14 cellular contexts compared by ENCODE assay signal in genomic region chr10:104257235-104257634, GRCh38. TPM values are rescaled to one million over a fixed set of nuclear protein-coding genes. Genes with fewer than 3 reads are reported as not detected.
A peak's percentile ranks its signal among the peaks of the same experiment; 100 is the strongest.
DNase-seq lines count a peak whose midpoint lies in the region; ATAC-seq and TF ChIP-seq lines count a peak whose summit lies in the region.
"Had no signal": no experiment of that assay in that cellular context is flagged by ENCODE, and none has a peak within 500 bp of the region (broad histone marks: within the 10 kb centered on the region; RNA-seq: fewer than 3 reads in every experiment).

No MANE protein-coding gene starts in this region.

- 0 out of 2 replicates have a peak overlapping the region, but pooled peaks have one; percentile 90 for H3K4me2 ChIP-seq in GM23338

- no peaks in the 10 kb centered on the region for H3K9me3 Mint-ChIP-seq in GM23338
- H3K9me3 Mint-ChIP-seq in naive thymus-derived CD4-positive, alpha-beta T cell, result no peaks in the 10 kb centered on the region
- H3K9me3 Mint-ChIP-seq in glutamatergic neuron (ENCODE audit: unreplicated experiment), result peaks cover 3% of the 10 kb centered on the region
- H3K9me3 Mint-ChIP-seq: activated T-cell treated with anti-CD3 and anti-CD28 coated beads, Interleukin-2, amount 50 U/mL, for 4 hours had no signal

- H4K20me1 ChIP-seq in GM23338 (replicated peaks; ENCODE audit: insufficient read depth), result peaks cover 17% of the 10 kb centered on the region

- H3K9me2 ChIP-seq in GM23338 (ENCODE audit: insufficient read depth), result no peaks in the 10 kb centered on the region

- no peak for ATAC-seq in GM23338
- ATAC-seq in naive thymus-derived CD4-positive, alpha-beta T cell, result no peak
- ATAC-seq: activated T-cell treated with anti-CD3 and anti-CD28 coated beads, Interleukin-2, amount 50 U/mL, for 4 hours; upper lobe of right lung had no signal

- H3K36me3 Mint-ChIP-seq in GM23338 (ENCODE audit: low read depth) (peaks cover 31% of the 10 kb centered on the region), glutamatergic neuron (ENCODE audit: unreplicated experiment) (no peaks in the 10 kb centered on the region)
- H3K36me3 Mint-ChIP-seq in naive thymus-derived CD4-positive, alpha-beta T cell, result peaks cover 8 to 34% (median 24%) of the 10 kb centered on the region in 5 donors

- no peaks in the 10 kb centered on the region for H3K9me3 ChIP-seq in AG04450 (ENCODE audit: control insufficient read depth, insufficient read depth, low read length)
- no peaks in the 10 kb centered on the region for H3K9me3 ChIP-seq in ascending aorta
- H3K9me3 ChIP-seq in naive thymus-derived CD4-positive, alpha-beta T cell (ENCODE audit: control insufficient read depth in 2 of 3, low read length in 3 of 3), result no peaks in the 10 kb centered on the region
- H3K9me3 ChIP-seq: colonic mucosa, upper lobe of right lung had no signal

- DNase-seq in AG04450 (ENCODE audit: low read depth, low spot score) (no peak), GM23338 (ENCODE audit: low spot score) (no peak), ascending aorta (ENCODE audit: low spot score in 2 of 2) (no peak), NCI-H1930 (lab: John Stamatoyannopoulos, UW) (no peak), glutamatergic neuron (no peak), iPS-NIHi11 (ENCODE audit: low spot score) (no peak)
- no peak for DNase-seq in naive thymus-derived CD4-positive, alpha-beta T cell
- DNase-seq in activated CD4-positive, CD25-positive, alpha-beta regulatory T cell treated with anti-CD3 and anti-CD28 coated beads, Interleukin-2, amount 50 U/mL, for 72 hours, result no peak
- DNase-seq: activated T-cell treated with anti-CD3 and anti-CD28 coated beads, Interleukin-2, amount 50 U/mL, for 4 hours; colonic mucosa; NCI-H2107; T1000; upper lobe of right lung had no signal

- CTCF ChIA-PET in AG04450 (lab: Charles Lee), result interaction anchor here (0.6 to 6.4 kb wide), 6 partner anchors 18 to 560 kb away, joined by 3 to 47 read pairs (median 4); no protein-coding TSS in a partner anchor
- CTCF ChIA-PET in naive thymus-derived CD4-positive, alpha-beta T cell (lab: Charles Lee), result interaction anchor here (0.6 kb wide), 1 partner anchor 48 kb away, joined by 3 read pairs; no protein-coding TSS in a partner anchor

- H3K4me3 ChIP-seq in AG04450 (ENCODE audit: low read depth, low read length), result peak overlapping the region; percentile 7; the same call in 1 of the 2 replicates
- H3K4me3 ChIP-seq in GM23338, result no peak overlapping the region
- peak overlapping the region; percentile 86 to 87 for H3K4me3 ChIP-seq in ascending aorta
- no peak overlapping the region for H3K4me3 ChIP-seq in naive thymus-derived CD4-positive, alpha-beta T cell (ENCODE audit: low read length)
- H3K4me3 ChIP-seq: colonic mucosa, lung had no signal

- intact Hi-C loops in ascending aorta (cut with DNase I), result loop anchor here (10.0 kb wide), 1 partner anchor 352 kb away; no protein-coding TSS in a partner anchor
- intact Hi-C loops in naive thymus-derived CD4-positive, alpha-beta T cell (cut with micrococcal nuclease), result loop anchor here in 1 of 2 donors (5.0 kb wide), 1 partner anchor 370 kb away; no protein-coding TSS in a partner anchor

- H3K27ac Mint-ChIP-seq in GM23338 (no peak overlapping the region), glutamatergic neuron (ENCODE audit: unreplicated experiment) (no peak overlapping the region)
- H3K27ac Mint-ChIP-seq in naive thymus-derived CD4-positive, alpha-beta T cell, result peak overlapping the region in 8 of 9 donors; percentile 33 to 96 (median 83)

- H3K4me3 Mint-ChIP-seq in GM23338 (no peak overlapping the region), glutamatergic neuron (ENCODE audit: unreplicated experiment) (no peak overlapping the region)
- H3K4me3 Mint-ChIP-seq in naive thymus-derived CD4-positive, alpha-beta T cell, result peak overlapping the region in 8 of 10 donors; percentile 22 to 100 (median 44)

- H3K4me1 Mint-ChIP-seq in GM23338 (peaks cover 32% of the 10 kb centered on the region), glutamatergic neuron (ENCODE audit: low read depth, unreplicated experiment) (peaks cover 12% of the 10 kb centered on the region)
- peaks cover 51 to 82% (median 73%) of the 10 kb centered on the region in 7 donors for H3K4me1 Mint-ChIP-seq in naive thymus-derived CD4-positive, alpha-beta T cell

- TF ChIP-seq CTCF in AG04450 (IDR thresholded peaks at IDR 0.05; ENCODE audit: low read depth, low read length), result no peak
- TF ChIP-seq CTCF in GM23338 (conservative IDR thresholded peaks at IDR 0.05; ENCODE audit: low read depth in 2 of 2), result no peak
- TF ChIP-seq CTCF in ascending aorta (IDR thresholded peaks at IDR 0.05), result no peak
- TF ChIP-seq CTCF in glutamatergic neuron (IDR thresholded peaks at IDR 0.05; ENCODE audit: partially characterized antibody, unreplicated experiment), result no peak

- H3F3A ChIP-seq in GM23338 (replicated peaks; ENCODE audit: low read depth), result peaks cover 15% of the 10 kb centered on the region; the same call in 1 of the 2 replicates

- H3K4me1 ChIP-seq in GM23338 (ENCODE audit: insufficient read depth), result peaks cover 31% of the 10 kb centered on the region
- H3K4me1 ChIP-seq in ascending aorta, result peaks cover 0 to 24% of the 10 kb centered on the region in 2 donors
- peaks cover 21 to 38% of the 10 kb centered on the region in 2 donors for H3K4me1 ChIP-seq in naive thymus-derived CD4-positive, alpha-beta T cell (ENCODE audit: control insufficient read depth in 2 of 2, insufficient read depth in 2 of 2, low read length in 2 of 2)

- H3K27me3 Mint-ChIP-seq in GM23338 (ENCODE audit: insufficient read depth, low read depth, poor library complexity) (peaks cover 9% of the 10 kb centered on the region), glutamatergic neuron (ENCODE audit: unreplicated experiment) (peaks cover 3% of the 10 kb centered on the region)
- no peaks in the 10 kb centered on the region for H3K27me3 Mint-ChIP-seq in naive thymus-derived CD4-positive, alpha-beta T cell

- H3K27me3 ChIP-seq in AG04450 (ENCODE audit: control insufficient read depth, insufficient read depth, low read length), result no peaks in the 10 kb centered on the region
- H3K27me3 ChIP-seq in GM23338 (ENCODE audit: insufficient read depth), result no peaks in the 10 kb centered on the region
- H3K27me3 ChIP-seq in ascending aorta, result no peaks in the 10 kb centered on the region
- H3K27me3 ChIP-seq in naive thymus-derived CD4-positive, alpha-beta T cell (ENCODE audit: control insufficient read depth in 2 of 2, insufficient read depth in 2 of 2, low read length in 2 of 2), result no peaks in the 10 kb centered on the region
- H3K27me3 ChIP-seq: colonic mucosa, upper lobe of right lung had no signal

- H3K36me3 ChIP-seq in GM23338 (ENCODE audit: insufficient read depth), result peaks cover 19% of the 10 kb centered on the region; the same call in 1 of the 2 replicates
- peaks cover 14 to 39% of the 10 kb centered on the region in 2 donors for H3K36me3 ChIP-seq in ascending aorta
- H3K36me3 ChIP-seq in naive thymus-derived CD4-positive, alpha-beta T cell (ENCODE audit: control insufficient read depth in 2 of 3, insufficient read depth in 3 of 3, low read length in 3 of 3), result peaks cover 0 to 43% (median 23%) of the 10 kb centered on the region in 3 experiments

- H3K27ac ChIP-seq in AG04450 (ENCODE audit: low read depth, low read length) (no peak overlapping the region), GM23338 (ENCODE audit: low read depth) (no peak overlapping the region), ascending aorta (peak overlapping the region in 1 of 2 donors; percentile 97)
- peak overlapping the region; percentile 89 for H3K27ac ChIP-seq in naive thymus-derived CD4-positive, alpha-beta T cell (ENCODE audit: low read depth, low read length)
- H3K27ac ChIP-seq: colonic mucosa had no signal

- H3K79me2 ChIP-seq in GM23338 (replicated peaks; ENCODE audit: insufficient read depth), result peaks cover 57% of the 10 kb centered on the region

- POLR2A ChIA-PET in AG04450 (lab: Yijun Ruan, JAX), result no interaction called here
- POLR2A ChIA-PET in naive thymus-derived CD4-positive, alpha-beta T cell (lab: Charles Lee), result interaction anchor here (0.7 to 7.4 kb wide), 3 partner anchors 11 to 107 kb away, joined by 4 to 68 read pairs (median 23); partner anchors contain the start of gene GSTO2

- H2AFZ ChIP-seq in GM23338, result no peak overlapping the region

RNA-seq across cellular contexts. Expression of gene GSTO1, which starts 2.5 kb away (rescaled TPM):
- polyA plus RNA-seq in AG04450 (2011; rRNA removed) (185 and 227 TPM in 2 replicates), GM23338 (2016; fragmentation: Nextera tagmentation; extraction: Ambion mirVana) (182 and 204 TPM in 2 replicates)
- polyA minus RNA-seq in AG04450 (2011; rRNA and poly(A)+ RNA removed), result 29.7 and 40.9 TPM in 2 replicates
- total RNA-seq in GM23338 (2014; rRNA removed; shearing (Covaris generic)), result 52.5 and 75.3 TPM in 2 replicates
- total RNA-seq in ascending aorta (62.2 TPM), glutamatergic neuron (ENCODE audit: unreplicated experiment) (26.8 TPM)
- total RNA-seq in naive thymus-derived CD4-positive, alpha-beta T cell, result 100 to 1,000 TPM in 1 of 5 experiments, 10 to 100 TPM in 4; 28.1 to 129 (median 49.1) TPM
- polyA plus RNA-seq in naive thymus-derived CD4-positive, alpha-beta T cell, result 100 to 1,000 TPM; 116 to 141 TPM

RNA-seq across cellular contexts. Expression of gene GSTO2, which starts 11.7 kb away (rescaled TPM):
- 1.7 TPM in 2 replicates for polyA plus RNA-seq in AG04450 (2011; rRNA removed)
- 0.97 and 1.2 TPM in 2 replicates for polyA minus RNA-seq in AG04450 (2011; rRNA and poly(A)+ RNA removed)
- total RNA-seq in GM23338 (2014; rRNA removed; shearing (Covaris generic)), result 30.7 and 39.3 TPM in 2 replicates
- 49.8 and 51.3 TPM in 2 replicates for polyA plus RNA-seq in GM23338 (2016; fragmentation: Nextera tagmentation; extraction: Ambion mirVana)
- not detected for total RNA-seq in ascending aorta
- 1 to 10 TPM; 1.1 to 2.5 (median 1.4) TPM for total RNA-seq in naive thymus-derived CD4-positive, alpha-beta T cell
- polyA plus RNA-seq in naive thymus-derived CD4-positive, alpha-beta T cell, result 1 to 10 TPM; 1.0 to 1.3 TPM
- total RNA-seq in glutamatergic neuron (ENCODE audit: unreplicated experiment), result 2.0 TPM

RNA-seq across cellular contexts. Expression of gene CFAP43, which starts 25.1 kb away (rescaled TPM):
- polyA plus RNA-seq in AG04450 (2011; rRNA removed), result 0.07 TPM in 1 of 2 replicates, not detected in the other
- polyA minus RNA-seq in AG04450 (2011; rRNA and poly(A)+ RNA removed), result not detected in 2 replicates
- 0.24 and 0.47 TPM in 2 replicates for total RNA-seq in GM23338 (2014; rRNA removed; shearing (Covaris generic))
- polyA plus RNA-seq in GM23338 (2016; fragmentation: Nextera tagmentation; extraction: Ambion mirVana), result 0.44 TPM in 1 of 2 replicates, not detected in the other
- 0.96 TPM for total RNA-seq in ascending aorta
- under 1 TPM in 1 of 5 experiments, not detected in 4; 0.17 TPM for total RNA-seq in naive thymus-derived CD4-positive, alpha-beta T cell
- under 1 TPM in 1 of 2 donors, not detected in 1; 0.14 TPM for polyA plus RNA-seq in naive thymus-derived CD4-positive, alpha-beta T cell
- 0.44 TPM for total RNA-seq in glutamatergic neuron (ENCODE audit: unreplicated experiment)

Comparison
In these comparisons a context has a peak if more than half of its experiments do, and no peak if none do; other contexts are left out.
1. H3K4me3 ChIP-seq: peak in AG04450 (single experiment) and ascending aorta (2 of 2); none in GM23338 (single experiment) and naive thymus-derived CD4-positive, alpha-beta T cell (single experiment).
2. H3K27ac Mint-ChIP-seq: peak in naive thymus-derived CD4-positive, alpha-beta T cell (8 of 9); none in GM23338 (single experiment) and glutamatergic neuron (single experiment).
3. H3K4me3 Mint-ChIP-seq: peak in naive thymus-derived CD4-positive, alpha-beta T cell (8 of 10); none in GM23338 (single experiment) and glutamatergic neuron (single experiment).